Comparison of ENCODE assay signal across 26 cellular contexts in the genomic region with DNA sequence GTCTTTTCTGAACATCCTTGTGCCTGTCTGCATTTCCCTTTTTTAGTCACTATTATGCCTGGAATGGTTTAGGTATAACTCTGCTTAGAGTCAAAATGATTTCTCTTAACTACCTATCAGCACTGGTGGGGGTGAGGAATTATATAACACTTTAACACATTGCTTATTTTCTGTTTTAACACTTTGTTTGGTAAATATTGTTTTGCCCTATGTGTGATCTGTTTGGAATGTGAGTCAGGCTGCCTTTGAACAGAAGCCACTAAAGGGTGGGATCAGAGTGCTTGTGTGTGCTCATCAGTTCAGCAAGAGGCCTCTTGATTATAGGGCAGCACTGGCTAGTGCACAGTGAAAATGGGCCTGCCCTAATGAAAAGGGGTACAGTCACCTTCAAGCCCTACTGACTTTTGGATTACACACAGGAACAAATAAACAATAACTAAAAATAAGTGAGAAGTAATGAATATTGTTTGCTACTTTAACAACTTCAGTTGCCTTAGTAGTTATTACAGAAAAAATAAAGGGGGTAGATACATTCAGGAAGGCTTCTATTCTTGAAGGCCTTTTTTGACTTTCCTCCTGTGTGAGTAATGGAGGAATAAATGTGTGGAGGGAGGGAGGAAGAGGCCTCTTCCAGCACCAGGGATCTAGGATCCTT. TPM values are rescaled to one million over a fixed set of nuclear protein-coding genes. Genes with fewer than 3 reads are reported as not detected.
A peak's percentile ranks its signal among the peaks of the same experiment; 100 is the strongest.
DNase-seq lines count a peak whose midpoint lies in the region; TF ChIP-seq lines count a peak whose summit lies in the region.
"Had no signal": no experiment of that assay in that cellular context is flagged by ENCODE, and none has a peak within 500 bp of the region (broad histone marks: within the 10 kb centered on the region; RNA-seq: fewer than 3 reads in every experiment).

No MANE protein-coding gene starts in this region.

- H3K9me2 ChIP-seq in MM.1S (replicated peaks; ENCODE audit: insufficient read depth, low read length), result no peaks in the 10 kb centered on the region

- H3K79me2 ChIP-seq in MM.1S (ENCODE audit: low read length), result no peaks in the 10 kb centered on the region

- H3K27ac Mint-ChIP-seq in activated naive CD4-positive, alpha-beta T cell treated with anti-CD3 and anti-CD28 coated beads, Interleukin-2, amount 10 ng/mL, durations not matched to agents 7 days and 5 days, result no peak overlapping the region
- H3K27ac Mint-ChIP-seq: activated CD8-positive, alpha-beta T cell treated with anti-CD3 and anti-CD28 coated beads for 36 hours had no signal

- no peaks in the 10 kb centered on the region for H3K9me3 ChIP-seq in MM.1S (replicated peaks; ENCODE audit: insufficient read depth, low read length)
- H3K9me3 ChIP-seq: gastroesophageal sphincter, SJSA1 had no signal

- H3K4me3 Mint-ChIP-seq in activated naive CD4-positive, alpha-beta T cell treated with anti-CD3 and anti-CD28 coated beads, Interleukin-2, amount 10 ng/mL, durations not matched to agents 7 days and 5 days, result no peak overlapping the region
- H3K4me3 Mint-ChIP-seq: activated CD8-positive, alpha-beta T cell treated with anti-CD3 and anti-CD28 coated beads for 36 hours; central memory CD8-positive, alpha-beta T cell had no signal

- H2AFZ ChIP-seq in MM.1S (ENCODE audit: low read length), result no peak overlapping the region

- DNase-seq in DMS53 (lab: John Stamatoyannopoulos, UW) (peak; percentile 71), LHCN-M2 (ENCODE audit: low read depth) (peak; percentile 15), SW480 (ENCODE audit: low spot score) (peak; percentile 21), fibroblast of mammary gland (ENCODE audit: low read depth) (peak; percentile 14), GDM1 (lab: John Stamatoyannopoulos, UW) (no peak), A172 (ENCODE audit: low spot score) (no peak), MM.1S (no peak)
- DNase-seq in activated naive CD4-positive, alpha-beta T cell treated with anti-CD3 and anti-CD28 coated beads, Interleukin-2, amount 10 ng/mL, durations not matched to agents 7 days and 5 days, result no peak
- DNase-seq: activated CD8-positive, alpha-beta T cell treated with anti-CD3 and anti-CD28 coated beads for 36 hours; activated gamma-delta T cell treated with Interleukin-2 at 50 U/mL for 16 hours; amniotic stem cell; GOT3; NCI-H1048; NCI-H526; retina had no signal

- no peak overlapping the region for H3K4me3 ChIP-seq in fibroblast of mammary gland (ENCODE audit: control insufficient read depth, low read depth, low read length)
- no peak overlapping the region for H3K4me3 ChIP-seq in MM.1S (ENCODE audit: low read length)
- H3K4me3 ChIP-seq: gastroesophageal sphincter, SJSA1 had no signal

- H3K4me2 ChIP-seq in MM.1S (ENCODE audit: low read depth, low read length), result no peak overlapping the region
- H3K4me2 ChIP-seq: KMS-11 had no signal

- no peak overlapping the region for H3K27ac ChIP-seq in MM.1S (ENCODE audit: low read length)
- H3K27ac ChIP-seq: C4-2B, gastroesophageal sphincter, KMS-11, SJSA1, VCaP had no signal

- TF ChIP-seq CTCF in fibroblast of mammary gland (conservative IDR thresholded peaks at IDR 0.05; ENCODE audit: control insufficient read depth, insufficient read depth, low read depth, low read length) (no peak), MM.1S (IDR thresholded peaks at IDR 0.05; ENCODE audit: low read length) (no peak)

- H3K27me3 ChIP-seq in MM.1S (replicated peaks; ENCODE audit: insufficient read depth, low read length), result no peaks in the 10 kb centered on the region
- H3K27me3 ChIP-seq: gastroesophageal sphincter, SJSA1 had no signal

- no peaks in the 10 kb centered on the region for H4K20me1 ChIP-seq in MM.1S (ENCODE audit: insufficient read depth, low read length)

- CTCF ChIA-PET in activated naive CD4-positive, alpha-beta T cell treated with anti-CD3 and anti-CD28 coated beads, Interleukin-2, amount 10 ng/mL, durations not matched to agents 7 days and 5 days (lab: Charles Lee), result interaction anchor here (1.0 kb wide), 1 partner anchor 10 kb away, joined by 3 read pairs; no protein-coding TSS in a partner anchor

- no peaks in the 10 kb centered on the region for H3K4me1 ChIP-seq in MM.1S (ENCODE audit: low read length)
- H3K4me1 ChIP-seq: gastroesophageal sphincter, SJSA1 had no signal

- H3K27me3 Mint-ChIP-seq in activated naive CD4-positive, alpha-beta T cell treated with anti-CD3 and anti-CD28 coated beads, Interleukin-2, amount 10 ng/mL, durations not matched to agents 7 days and 5 days, result no peaks in the 10 kb centered on the region
- H3K27me3 Mint-ChIP-seq: activated CD8-positive, alpha-beta T cell treated with anti-CD3 and anti-CD28 coated beads for 36 hours; central memory CD8-positive, alpha-beta T cell had no signal

- no peak overlapping the region for H3K9ac ChIP-seq in MM.1S (ENCODE audit: low read length)
- H3K9ac ChIP-seq: KMS-11 had no signal

- no peaks in the 10 kb centered on the region for H3F3A ChIP-seq in MM.1S (ENCODE audit: insufficient read depth, low read length)

- H3K36me3 ChIP-seq in MM.1S (replicated peaks; ENCODE audit: insufficient read depth, low read length), result no peaks in the 10 kb centered on the region

- H3K36me3 Mint-ChIP-seq in activated naive CD4-positive, alpha-beta T cell treated with anti-CD3 and anti-CD28 coated beads, Interleukin-2, amount 10 ng/mL, durations not matched to agents 7 days and 5 days, result no peaks in the 10 kb centered on the region

- no peaks in the 10 kb centered on the region for H3K4me1 Mint-ChIP-seq in activated naive CD4-positive, alpha-beta T cell treated with anti-CD3 and anti-CD28 coated beads, Interleukin-2, amount 10 ng/mL, durations not matched to agents 7 days and 5 days
- H3K4me1 Mint-ChIP-seq: central memory CD8-positive, alpha-beta T cell had no signal

- no peaks in the 10 kb centered on the region for H3K9me3 Mint-ChIP-seq in activated naive CD4-positive, alpha-beta T cell treated with anti-CD3 and anti-CD28 coated beads, Interleukin-2, amount 10 ng/mL, durations not matched to agents 7 days and 5 days
- H3K9me3 Mint-ChIP-seq: activated CD8-positive, alpha-beta T cell treated with anti-CD3 and anti-CD28 coated beads for 36 hours; central memory CD8-positive, alpha-beta T cell had no signal

RNA-seq across cellular contexts. Expression of a gene that starts 23.2 kb away (rescaled TPM):
- 37.1 and 41.3 TPM in 2 replicates for total RNA-seq in LHCN-M2 (2014; rRNA removed)
- 27.4 TPM for polyA plus RNA-seq in LHCN-M2 (2012)
- 42.2 and 52.6 TPM in 2 replicates for total RNA-seq in A172 (2014; rRNA removed; shearing (Covaris generic))

RNA-seq across cellular contexts. Expression of a gene that starts 57.3 kb away (rescaled TPM):
- total RNA-seq in LHCN-M2 (2014; rRNA removed), result 0.06 and 0.17 TPM in 2 replicates
- 0.09 TPM for polyA plus RNA-seq in LHCN-M2 (2012)
- total RNA-seq in A172 (2014; rRNA removed; shearing (Covaris generic)), result not detected in 2 replicates
- total RNA-seq: A673; activated CD8-positive, alpha-beta T cell treated with anti-CD3 and anti-CD28 coated beads for 36 hours; gastroesophageal sphincter; kidney epithelial cell; lung microvascular endothelial cell; omental fat pad; SJSA1; T-helper 2 cell treated with Interferon-gamma antibody and Interleukin-4, amounts not matched to agents 100 ng/mL and 5 ng/mL, for 36 hours had no signal

RNA-seq across cellular contexts. Expression of a gene that starts 58.8 kb away (rescaled TPM):
- total RNA-seq in LHCN-M2 (2014; rRNA removed), result 0.29 and 0.32 TPM in 2 replicates
- polyA plus RNA-seq in LHCN-M2 (2012), result 0.16 TPM
- total RNA-seq in A172 (2014; rRNA removed; shearing (Covaris generic)), result 0.29 TPM in 2 replicates
- total RNA-seq: SJSA1 had no signal

Comparison
In these comparisons a context has a peak if more than half of its experiments do, and no peak if none do; other contexts are left out.
1. DNase-seq: peak in DMS53 (single experiment), LHCN-M2 (single experiment), SW480 (single experiment) and fibroblast of mammary gland (single experiment); none in GDM1 (single experiment), A172 (single experiment), MM.1S (single experiment) and activated naive CD4-positive, alpha-beta T cell treated with anti-CD3 and anti-CD28 coated beads, Interleukin-2, amount 10 ng/mL, durations not matched to agents 7 days and 5 days (single experiment).